ENCODE assay signal across 26 cellular contexts in the genomic region with DNA sequence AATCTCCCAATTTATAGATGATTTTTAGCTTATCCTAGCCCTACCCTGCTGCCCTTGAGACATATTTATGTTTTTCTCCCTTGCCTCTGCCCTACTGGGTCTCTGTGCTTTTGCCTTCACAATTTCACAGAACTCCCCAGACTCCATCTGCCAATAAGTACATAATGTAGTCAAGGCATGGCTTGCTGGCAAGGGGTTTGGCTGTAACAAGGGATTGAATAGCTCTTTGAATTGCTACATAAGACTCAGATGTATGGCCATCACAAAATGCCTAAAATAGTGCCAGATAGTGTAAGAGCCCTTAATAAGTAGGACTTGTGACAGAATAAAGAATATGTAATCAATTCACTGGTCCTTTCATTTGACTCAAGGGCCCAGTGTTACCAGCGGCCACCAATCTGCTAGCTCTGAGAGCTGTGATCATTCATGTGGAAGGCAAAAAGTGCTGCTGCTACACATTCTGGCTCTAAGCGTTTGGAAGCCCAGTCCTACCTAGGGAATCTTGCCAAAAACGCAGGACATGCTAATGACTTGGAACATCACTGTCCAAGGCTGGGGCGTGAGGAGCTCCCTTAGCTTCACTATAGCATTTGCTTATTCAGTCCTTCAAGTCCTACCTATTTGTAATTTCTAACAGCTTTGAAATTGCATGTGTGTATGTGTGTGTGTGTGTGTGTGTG. TPM values are rescaled to one million over a fixed set of nuclear protein-coding genes. Genes with fewer than 3 reads are reported as not detected.
DNase-seq lines count a peak whose midpoint lies in the region; ATAC-seq, FAIRE-seq and TF ChIP-seq lines count a peak whose summit lies in the region.
"Had no signal": no experiment of that assay in that cellular context is flagged by ENCODE, and none has a peak within 500 bp of the region (broad histone marks: within the 10 kb centered on the region; RNA-seq: fewer than 3 reads in every experiment).

No MANE protein-coding gene starts in this region.

- DNase-seq in A673 (ENCODE audit: low spot score) (peak; percentile 75), NCI-H1105 treated with DMSO at 0.1 percent for 48 hours (lab: John Stamatoyannopoulos, UW) (peak; percentile 94), astrocyte of the hippocampus (ENCODE audit: low read depth, low spot score) (peak; percentile 52), NCI-H2227 treated with DMSO at 0.1 percent for 48 hours (lab: John Stamatoyannopoulos, UW) (no peak), heart right ventricle (no peak)
- DNase-seq in stimulated activated naive CD8-positive, alpha-beta T cell treated with anti-CD3 and anti-CD28 coated beads, Interleukin-15, amount 100 ng/mL, for 72 hours: no peak
- DNase-seq: activated CD4-positive, alpha-beta memory T cell treated with anti-CD3 and anti-CD28 coated beads, Interleukin-2, amount 10 ng/mL, durations not matched to agents 7 days and 5 days; activated T-cell treated with anti-CD3 and anti-CD28 coated beads, Interleukin-2, amount 50 U/mL, for 4 hours; brain microvascular endothelial cell; dermis blood vessel endothelial cell; DND-41; foreskin keratinocyte; IMR-90; NCI-H524; right lobe of liver; stimulated activated naive B cell treated with anti-CD40 and anti-IgM and Interleukin-4, amounts not matched to agents 10 μg/mL and 1 μg/mL and 100 μg/mL, for 72 hours; upper lobe of left lung had no signal

- H3K9me3 Mint-ChIP-seq in stimulated activated naive CD8-positive, alpha-beta T cell treated with anti-CD3 and anti-CD28 coated beads, Interleukin-15, amount 100 ng/mL, for 72 hours: no peaks in the 10 kb centered on the region

- H3K27me3 ChIP-seq in A673 (replicated peaks; ENCODE audit: insufficient read depth, low read depth, low read length, poor library complexity) (no peaks in the 10 kb centered on the region), heart right ventricle (peaks cover 0 to 3% (median 0%) of the 10 kb centered on the region in 7 donors)
- H3K27me3 ChIP-seq: brain microvascular endothelial cell, foreskin keratinocyte, right lobe of liver, upper lobe of left lung had no signal

- peak; percentile 84 for FAIRE-seq in islet of Langerhans (lab: Jason Lieb, UNC)
- FAIRE-seq: GM18507 had no signal

- H3K9me3 ChIP-seq in A673 (ENCODE audit: low read depth, low read length, poor library complexity, severe bottlenecking) (no peaks in the 10 kb centered on the region), heart right ventricle (no peaks in the 10 kb centered on the region)
- H3K9me3 ChIP-seq: right lobe of liver, upper lobe of left lung had no signal

- TF ChIP-seq CTCF in A673 (conservative IDR thresholded peaks at IDR 0.05; ENCODE audit: low read depth, low read length) (no peak), heart right ventricle (IDR thresholded peaks at IDR 0.05) (no peak)

- H3K27ac Mint-ChIP-seq in stimulated activated naive CD8-positive, alpha-beta T cell treated with anti-CD3 and anti-CD28 coated beads, Interleukin-15, amount 100 ng/mL, for 72 hours: no peak overlapping the region
- H3K27ac Mint-ChIP-seq: activated CD4-positive, alpha-beta memory T cell treated with anti-CD3 and anti-CD28 coated beads, Interleukin-2, amount 10 ng/mL, durations not matched to agents 7 days and 5 days; activated naive CD4-positive, alpha-beta T cell treated with anti-CD3 and anti-CD28 coated beads, Interleukin-2, amount 50 U/mL, for 72 hours; stimulated activated naive B cell treated with anti-CD40 and anti-IgM and Interleukin-4, amounts not matched to agents 10 μg/mL and 1 μg/mL and 100 μg/mL, for 72 hours had no signal

- BruUV-seq in A673 (replicated peaks; lab: Mats Ljungman, UMichigan): no TSS peak

- H3K4me1 ChIP-seq in A673 (ENCODE audit: insufficient read depth, low read length, poor library complexity, severe bottlenecking) (peaks cover 23% of the 10 kb centered on the region), heart right ventricle (no peaks in the 10 kb centered on the region)
- H3K4me1 ChIP-seq: foreskin keratinocyte, right lobe of liver, upper lobe of left lung had no signal

- H3K4me1 Mint-ChIP-seq in stimulated activated naive CD8-positive, alpha-beta T cell treated with anti-CD3 and anti-CD28 coated beads, Interleukin-15, amount 100 ng/mL, for 72 hours: no peaks in the 10 kb centered on the region
- H3K4me1 Mint-ChIP-seq: activated CD4-positive, alpha-beta memory T cell treated with anti-CD3 and anti-CD28 coated beads, Interleukin-2, amount 10 ng/mL, durations not matched to agents 7 days and 5 days; stimulated activated naive B cell treated with anti-CD40 and anti-IgM and Interleukin-4, amounts not matched to agents 10 μg/mL and 1 μg/mL and 100 μg/mL, for 72 hours had no signal

- intact Hi-C loops in A673 (cut with micrococcal nuclease; ENCODE audit: unreplicated experiment): no loop called here
- intact Hi-C loops in heart right ventricle (cut with DNase I): no loop called here

- H3K27ac ChIP-seq in A673 (ENCODE audit: low read depth, low read length, poor library complexity, severe bottlenecking) (no peak overlapping the region), heart right ventricle (no peak overlapping the region)
- H3K27ac ChIP-seq: brain microvascular endothelial cell, epithelial cell of prostate, foreskin keratinocyte, right lobe of liver, upper lobe of left lung had no signal

- CTCF ChIA-PET in A673 (lab: Charles Lee): no interaction called here

- WGBS in heart right ventricle, 2 donors: 59 to 67% methylated on average over 4 of the region's 4 CpGs

- no peaks in the 10 kb centered on the region for H3K27me3 Mint-ChIP-seq in stimulated activated naive CD8-positive, alpha-beta T cell treated with anti-CD3 and anti-CD28 coated beads, Interleukin-15, amount 100 ng/mL, for 72 hours
- H3K27me3 Mint-ChIP-seq: activated CD4-positive, alpha-beta memory T cell treated with anti-CD3 and anti-CD28 coated beads, Interleukin-2, amount 10 ng/mL, durations not matched to agents 7 days and 5 days; stimulated activated naive B cell treated with anti-CD40 and anti-IgM and Interleukin-4, amounts not matched to agents 10 μg/mL and 1 μg/mL and 100 μg/mL, for 72 hours had no signal

- H3K4me3 ChIP-seq in A673 (ENCODE audit: low read depth, low read length, poor library complexity, severe bottlenecking): no peak overlapping the region
- H3K4me3 ChIP-seq in heart right ventricle: no peak overlapping the region
- H3K4me3 ChIP-seq: right lobe of liver, upper lobe of left lung had no signal

- ATAC-seq in stimulated activated naive CD8-positive, alpha-beta T cell treated with anti-CD3 and anti-CD28 coated beads, Interleukin-15, amount 100 ng/mL, for 72 hours: no peak
- no peak for ATAC-seq in HG03342 (IDR thresholded peaks at IDR 0.05; ENCODE audit: unreplicated experiment)
- no peak for ATAC-seq in heart right ventricle
- ATAC-seq: activated naive CD4-positive, alpha-beta T cell treated with anti-CD3 and anti-CD28 coated beads, Interleukin-2, amount 50 U/mL, for 72 hours; activated T-cell treated with anti-CD3 and anti-CD28 coated beads, Interleukin-2, amount 50 U/mL, for 4 hours; foreskin keratinocyte; right lobe of liver; stimulated activated naive B cell treated with anti-CD40 and anti-IgM and Interleukin-4, amounts not matched to agents 10 μg/mL and 1 μg/mL and 100 μg/mL, for 72 hours had no signal

- H3K36me3 ChIP-seq in A673 (ENCODE audit: insufficient read depth, low read length, poor library complexity, severe bottlenecking) (peaks cover 68% of the 10 kb centered on the region), heart right ventricle (no peaks in the 10 kb centered on the region)
- H3K36me3 ChIP-seq: brain microvascular endothelial cell, right lobe of liver, upper lobe of left lung had no signal

- H3K4me3 Mint-ChIP-seq in stimulated activated naive CD8-positive, alpha-beta T cell treated with anti-CD3 and anti-CD28 coated beads, Interleukin-15, amount 100 ng/mL, for 72 hours: no peak overlapping the region
- H3K4me3 Mint-ChIP-seq: activated CD4-positive, alpha-beta memory T cell treated with anti-CD3 and anti-CD28 coated beads, Interleukin-2, amount 10 ng/mL, durations not matched to agents 7 days and 5 days; activated T-cell treated with anti-CD3 and anti-CD28 coated beads, Interleukin-2, amount 50 U/mL, for 4 hours; stimulated activated naive B cell treated with anti-CD40 and anti-IgM and Interleukin-4, amounts not matched to agents 10 μg/mL and 1 μg/mL and 100 μg/mL, for 72 hours had no signal

- POLR2A ChIA-PET in A673 (lab: Charles Lee; ENCODE audit: low non-redundant PET): no interaction called here

RNA-seq across cellular contexts. Expression of a gene that starts 20.5 kb away (rescaled TPM):
- 84.9 and 89.6 TPM in 2 replicates for total RNA-seq in A673 (2021)
- total RNA-seq in heart right ventricle: under 1 TPM in 5 of 10 donors, not detected in 5; 0.05 to 0.41 (median 0.19) TPM
- polyA plus RNA-seq in heart right ventricle: under 1 TPM in 1 of 2 donors, not detected in 1; under 0.01 TPM
- total RNA-seq: activated CD4-positive, alpha-beta memory T cell treated with anti-CD3 and anti-CD28 coated beads, Interleukin-2, amount 10 ng/mL, durations not matched to agents 7 days and 5 days; activated naive CD4-positive, alpha-beta T cell treated with anti-CD3 and anti-CD28 coated beads, Interleukin-2, amount 50 U/mL, for 72 hours; activated T-cell treated with anti-CD3 and anti-CD28 coated beads, Interleukin-2, amount 50 U/mL, for 4 hours; dermis blood vessel endothelial cell; foreskin keratinocyte; IMR-90; omental fat pad; SK-MEL-5; T-helper 2 cell treated with Interferon-gamma antibody and Interleukin-4, amounts not matched to agents 100 ng/mL and 5 ng/mL, for 36 hours had no signal
- polyA plus RNA-seq: foreskin keratinocyte, liver had no signal

Comparison
In these comparisons a context has a peak if more than half of its experiments do, and no peak if none do; other contexts are left out.
1. DNase-seq: peak in A673 (single experiment), NCI-H1105 treated with DMSO at 0.1 percent for 48 hours (single experiment) and astrocyte of the hippocampus (single experiment); none in stimulated activated naive CD8-positive, alpha-beta T cell treated with anti-CD3 and anti-CD28 coated beads, Interleukin-15, amount 100 ng/mL, for 72 hours (0 of 2), NCI-H2227 treated with DMSO at 0.1 percent for 48 hours (single experiment) and heart right ventricle (0 of 2).
2. RNA of a gene that starts 20.5 kb away (total RNA-seq): 84.9 to 89.6 TPM in A673; 0.05 to 0.41 TPM in heart right ventricle; every median in the first group is over 10 times any median in the second.